ENCODE assay signal across 17 cellular contexts in the genomic region with DNA sequence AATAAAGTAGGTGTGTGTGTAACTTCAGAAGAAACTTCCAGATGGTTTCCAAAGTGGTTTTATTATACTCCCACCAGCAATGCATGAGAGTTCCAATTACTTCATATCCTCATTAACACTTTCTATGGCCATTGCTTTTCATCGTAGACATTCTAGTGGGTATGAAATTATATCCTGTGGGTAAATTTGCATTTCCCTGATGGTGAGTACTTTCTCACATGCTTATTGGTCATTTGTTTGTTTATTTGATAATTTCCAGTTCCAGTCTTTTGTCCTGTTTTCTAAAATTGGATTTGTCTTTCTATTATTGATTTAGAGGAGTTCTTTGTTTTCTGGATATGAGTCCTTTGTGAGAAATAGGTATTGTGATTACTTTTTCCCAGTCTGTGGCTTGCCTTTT.
DNase-seq lines count a peak whose midpoint lies in the region; ATAC-seq and TF ChIP-seq lines count a peak whose summit lies in the region.
"Had no signal": no experiment of that assay in that cellular context is flagged by ENCODE, and none has a peak within 500 bp of the region (broad histone marks: within the 10 kb centered on the region; RNA-seq: fewer than 3 reads in every experiment).

No MANE protein-coding gene starts in this region.

- peaks cover 4% of the 10 kb centered on the region for H3K36me3 ChIP-seq in CD4-positive, alpha-beta memory T cell (ENCODE audit: insufficient read depth, low read length)
- H3K36me3 ChIP-seq in breast epithelium, result no peaks in the 10 kb centered on the region
- no peaks in the 10 kb centered on the region for H3K36me3 ChIP-seq in SK-N-SH (replicated peaks in 1 of 2; ENCODE audit: control insufficient read depth in 1 of 2, insufficient read depth in 2 of 2, low read length in 1 of 2)

- H3K9ac ChIP-seq in SK-N-SH, result no peak overlapping the region

- no peak overlapping the region for H2AFZ ChIP-seq in SK-N-SH (ENCODE audit: low read depth)
- H2AFZ ChIP-seq: GM23338, PC-9 had no signal

- CTCF ChIA-PET in activated CD8-positive, alpha-beta memory T cell treated with anti-CD3 and anti-CD28 coated beads, Interleukin-2, amount 10 ng/mL, durations not matched to agents 7 days and 5 days (lab: Charles Lee), result no interaction called here
- CTCF ChIA-PET in CD4-positive, alpha-beta memory T cell (lab: Charles Lee; ENCODE audit: partially characterized antibody), result no interaction called here
- CTCF ChIA-PET in T-cell (lab: Charles Lee), result no interaction called here
- CTCF ChIA-PET in SK-N-SH (lab: Yijun Ruan, JAX), result no interaction called here

- no peaks in the 10 kb centered on the region for H3K27me3 Mint-ChIP-seq in activated CD8-positive, alpha-beta memory T cell treated with anti-CD3 and anti-CD28 coated beads, Interleukin-2, amount 10 ng/mL, durations not matched to agents 7 days and 5 days
- no peaks in the 10 kb centered on the region for H3K27me3 Mint-ChIP-seq in CD4-positive, alpha-beta memory T cell
- no peaks in the 10 kb centered on the region for H3K27me3 Mint-ChIP-seq in T-cell
- no peaks in the 10 kb centered on the region for H3K27me3 Mint-ChIP-seq in central memory CD8-positive, alpha-beta T cell

- no peak overlapping the region for H3K4me2 ChIP-seq in SK-N-SH
- H3K4me2 ChIP-seq: A549, GM23338, PC-9 had no signal

- TF ChIP-seq POLR2A in breast epithelium (IDR thresholded peaks at IDR 0.05), result no peak

- H3K4me3 Mint-ChIP-seq in activated CD8-positive, alpha-beta memory T cell treated with anti-CD3 and anti-CD28 coated beads, Interleukin-2, amount 10 ng/mL, durations not matched to agents 7 days and 5 days, result no peak overlapping the region
- H3K4me3 Mint-ChIP-seq in CD4-positive, alpha-beta memory T cell, result peak overlapping the region in 5 of 8 donors; percentile 21 to 56 (median 35)
- H3K4me3 Mint-ChIP-seq in T-cell, result peak overlapping the region in 1 of 3 donors; percentile 42
- peak overlapping the region; percentile 58 for H3K4me3 Mint-ChIP-seq in central memory CD8-positive, alpha-beta T cell
- H3K4me3 Mint-ChIP-seq: GM23338 had no signal

- intact Hi-C loops in CD4-positive, alpha-beta memory T cell (cut with micrococcal nuclease), result no loop called here
- intact Hi-C loops in breast epithelium (cut with DNase I; ENCODE audit: low total_unique reads), result no loop called here

- no peaks in the 10 kb centered on the region for H4K20me1 ChIP-seq in SK-N-SH (ENCODE audit: insufficient read depth)

- TF ChIP-seq RAD21 in SK-N-SH (IDR thresholded peaks at IDR 0.05; ENCODE audit: low read length), result no peak

- H3K9me3 Mint-ChIP-seq in activated CD8-positive, alpha-beta memory T cell treated with anti-CD3 and anti-CD28 coated beads, Interleukin-2, amount 10 ng/mL, durations not matched to agents 7 days and 5 days (ENCODE audit: low read depth), result no peaks in the 10 kb centered on the region
- H3K9me3 Mint-ChIP-seq in CD4-positive, alpha-beta memory T cell, result no peaks in the 10 kb centered on the region
- no peaks in the 10 kb centered on the region for H3K9me3 Mint-ChIP-seq in T-cell
- no peaks in the 10 kb centered on the region for H3K9me3 Mint-ChIP-seq in central memory CD8-positive, alpha-beta T cell
- H3K9me3 Mint-ChIP-seq: GM23338 had no signal

- no peak overlapping the region for H3K4me3 ChIP-seq in CD4-positive, alpha-beta memory T cell (ENCODE audit: low read length in 2 of 2)
- H3K4me3 ChIP-seq in breast epithelium, result no peak overlapping the region
- no peak overlapping the region for H3K4me3 ChIP-seq in SK-N-SH (ENCODE audit: low read depth in 2 of 2, low read length in 1 of 2)
- H3K4me3 ChIP-seq: A549, GM23338, PC-9 had no signal

- H3K79me2 ChIP-seq in SK-N-SH (ENCODE audit: insufficient read depth), result no peaks in the 10 kb centered on the region

- no peak overlapping the region for H3K27ac ChIP-seq in CD4-positive, alpha-beta memory T cell (ENCODE audit: low read depth, low read length)
- H3K27ac ChIP-seq in breast epithelium, result no peak overlapping the region
- H3K27ac ChIP-seq in SK-N-SH (ENCODE audit: low read depth in 2 of 2, low read length in 1 of 2), result no peak overlapping the region
- H3K27ac ChIP-seq: A549, C4-2B, PC-9 had no signal

- POLR2A ChIA-PET in CD4-positive, alpha-beta memory T cell (lab: Charles Lee; ENCODE audit: partially characterized antibody), result no interaction called here
- POLR2A ChIA-PET in T-cell (lab: Charles Lee) (no interaction called here), SK-N-SH (lab: Yijun Ruan, JAX) (no interaction called here)

- no peaks in the 10 kb centered on the region for H3K9me2 ChIP-seq in SK-N-SH

- H3K36me3 Mint-ChIP-seq in activated CD8-positive, alpha-beta memory T cell treated with anti-CD3 and anti-CD28 coated beads, Interleukin-2, amount 10 ng/mL, durations not matched to agents 7 days and 5 days, result peaks cover 66% of the 10 kb centered on the region
- H3K36me3 Mint-ChIP-seq in CD4-positive, alpha-beta memory T cell, result peaks cover 17 to 51% of the 10 kb centered on the region in 2 donors
- H3K36me3 Mint-ChIP-seq in T-cell, result peaks cover 32% of the 10 kb centered on the region
- peaks cover 38% of the 10 kb centered on the region for H3K36me3 Mint-ChIP-seq in central memory CD8-positive, alpha-beta T cell (ENCODE audit: insufficient read depth)

- TF ChIP-seq EP300 in SK-N-SH (IDR thresholded peaks at IDR 0.05; ENCODE audit: borderline replicate concordance in 1 of 2, low read depth in 1 of 2, low read length in 1 of 2), result no peak

- ATAC-seq in activated CD8-positive, alpha-beta memory T cell treated with anti-CD3 and anti-CD28 coated beads, Interleukin-2, amount 10 ng/mL, durations not matched to agents 7 days and 5 days, result no peak
- ATAC-seq in T-cell (replicated peaks in 1 of 4), result no peak
- ATAC-seq in central memory CD8-positive, alpha-beta T cell (replicated peaks; ENCODE audit: extremely low read depth, poor library complexity, severe bottlenecking), result no peak
- no peak for ATAC-seq in HG03025 (IDR thresholded peaks at IDR 0.05; ENCODE audit: low FRiP score, unreplicated experiment)
- ATAC-seq: A549, GM23338 had no signal

- TF ChIP-seq CTCF in breast epithelium (IDR thresholded peaks at IDR 0.05) (no peak), SK-N-SH (IDR thresholded peaks at IDR 0.05) (no peak)

- H3K27ac Mint-ChIP-seq in activated CD8-positive, alpha-beta memory T cell treated with anti-CD3 and anti-CD28 coated beads, Interleukin-2, amount 10 ng/mL, durations not matched to agents 7 days and 5 days, result peak overlapping the region; percentile 24
- H3K27ac Mint-ChIP-seq in CD4-positive, alpha-beta memory T cell, result peak overlapping the region in 5 of 7 donors; percentile 0 to 85 (median 43)
- peak overlapping the region; percentile 79 to 81 for H3K27ac Mint-ChIP-seq in T-cell
- H3K27ac Mint-ChIP-seq in central memory CD8-positive, alpha-beta T cell (ENCODE audit: low read depth), result no peak overlapping the region
- H3K27ac Mint-ChIP-seq: GM23338 had no signal

- no peak for DNase-seq in activated CD8-positive, alpha-beta memory T cell treated with anti-CD3 and anti-CD28 coated beads, Interleukin-2, amount 10 ng/mL, durations not matched to agents 7 days and 5 days
- DNase-seq in activated CD8-positive, alpha-beta memory T cell treated with anti-CD3 and anti-CD28 coated beads, Interleukin-2, amount 50 U/mL, for 48 hours, result no peak
- DNase-seq in CD4-positive, alpha-beta memory T cell, result no peak
- DNase-seq in T-cell (no peak), breast epithelium (ENCODE audit: low spot score in 2 of 2) (no peak), SK-N-SH (no peak)
- DNase-seq in central memory CD8-positive, alpha-beta T cell (ENCODE audit: low spot score in 2 of 2), result no peak
- DNase-seq: DND-41, GDM1, NCI-H1048, NCI-H345, NCI-H526 treated with DMSO at 0.1 percent for 48 hours, PC-9 had no signal

- no peaks in the 10 kb centered on the region for H3K27me3 ChIP-seq in CD4-positive, alpha-beta memory T cell (ENCODE audit: insufficient read depth, low read length)
- H3K27me3 ChIP-seq in breast epithelium, result no peaks in the 10 kb centered on the region
- H3K27me3 ChIP-seq in SK-N-SH (ENCODE audit: insufficient read depth), result no peaks in the 10 kb centered on the region

- H3F3A ChIP-seq in SK-N-SH (replicated peaks; ENCODE audit: insufficient read depth), result no peaks in the 10 kb centered on the region

- WGBS in SK-N-SH (ENCODE audit: low lambda C conversion rate), result 94% methylated on average over 1 of the region's 1 CpG

- no peaks in the 10 kb centered on the region for H3K9me3 ChIP-seq in CD4-positive, alpha-beta memory T cell (ENCODE audit: control insufficient read depth in 1 of 2, low read length in 2 of 2)
- H3K9me3 ChIP-seq in breast epithelium (no peaks in the 10 kb centered on the region), SK-N-SH (no peaks in the 10 kb centered on the region)
- H3K9me3 ChIP-seq: A549 had no signal

- peaks cover 49% of the 10 kb centered on the region for H3K4me1 Mint-ChIP-seq in activated CD8-positive, alpha-beta memory T cell treated with anti-CD3 and anti-CD28 coated beads, Interleukin-2, amount 10 ng/mL, durations not matched to agents 7 days and 5 days
- peaks cover 13 to 73% (median 42%) of the 10 kb centered on the region in 4 donors for H3K4me1 Mint-ChIP-seq in CD4-positive, alpha-beta memory T cell
- peaks cover 0 to 33% (median 14%) of the 10 kb centered on the region in 3 donors for H3K4me1 Mint-ChIP-seq in T-cell
- peaks cover 33% of the 10 kb centered on the region for H3K4me1 Mint-ChIP-seq in central memory CD8-positive, alpha-beta T cell
- H3K4me1 Mint-ChIP-seq: GM23338 had no signal

- peaks cover 100% of the 10 kb centered on the region for H3K4me1 ChIP-seq in CD4-positive, alpha-beta memory T cell (ENCODE audit: insufficient read depth, low read length)
- H3K4me1 ChIP-seq in breast epithelium (no peaks in the 10 kb centered on the region), SK-N-SH (ENCODE audit: control insufficient read depth in 1 of 2, insufficient read depth in 2 of 2, low read depth in 1 of 2, low read length in 1 of 2) (peaks cover 0 to 12% of the 10 kb centered on the region in 2 experiments; a peak in 2 of 4 replicates)

TF ChIP-seq in SK-N-SH, 30 proteins besides CTCF, POLR2A, EP300 and RAD21 (continues in another document):
- no peak for TF ChIP-seq FOXM1 (IDR thresholded peaks at IDR 0.05; ENCODE audit: low read depth)
- TF ChIP-seq, protein P1, sequence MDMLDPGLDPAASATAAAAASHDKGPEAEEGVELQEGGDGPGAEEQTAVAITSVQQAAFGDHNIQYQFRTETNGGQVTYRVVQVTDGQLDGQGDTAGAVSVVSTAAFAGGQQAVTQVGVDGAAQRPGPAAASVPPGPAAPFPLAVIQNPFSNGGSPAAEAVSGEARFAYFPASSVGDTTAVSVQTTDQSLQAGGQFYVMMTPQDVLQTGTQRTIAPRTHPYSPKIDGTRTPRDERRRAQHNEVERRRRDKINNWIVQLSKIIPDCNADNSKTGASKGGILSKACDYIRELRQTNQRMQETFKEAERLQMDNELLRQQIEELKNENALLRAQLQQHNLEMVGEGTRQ (IDR thresholded peaks at IDR 0.05; ENCODE audit: borderline replicate concordance, low read depth, low read length), result no peak
- TF ChIP-seq POLR2AphosphoS5 (IDR thresholded peaks at IDR 0.05; ENCODE audit: low read depth, low read length), result no peak
- TF ChIP-seq RCOR1 (IDR thresholded peaks at IDR 0.05; ENCODE audit: low read length), result no peak
